9 cellular contexts compared by ENCODE assay signal in the genomic region with DNA sequence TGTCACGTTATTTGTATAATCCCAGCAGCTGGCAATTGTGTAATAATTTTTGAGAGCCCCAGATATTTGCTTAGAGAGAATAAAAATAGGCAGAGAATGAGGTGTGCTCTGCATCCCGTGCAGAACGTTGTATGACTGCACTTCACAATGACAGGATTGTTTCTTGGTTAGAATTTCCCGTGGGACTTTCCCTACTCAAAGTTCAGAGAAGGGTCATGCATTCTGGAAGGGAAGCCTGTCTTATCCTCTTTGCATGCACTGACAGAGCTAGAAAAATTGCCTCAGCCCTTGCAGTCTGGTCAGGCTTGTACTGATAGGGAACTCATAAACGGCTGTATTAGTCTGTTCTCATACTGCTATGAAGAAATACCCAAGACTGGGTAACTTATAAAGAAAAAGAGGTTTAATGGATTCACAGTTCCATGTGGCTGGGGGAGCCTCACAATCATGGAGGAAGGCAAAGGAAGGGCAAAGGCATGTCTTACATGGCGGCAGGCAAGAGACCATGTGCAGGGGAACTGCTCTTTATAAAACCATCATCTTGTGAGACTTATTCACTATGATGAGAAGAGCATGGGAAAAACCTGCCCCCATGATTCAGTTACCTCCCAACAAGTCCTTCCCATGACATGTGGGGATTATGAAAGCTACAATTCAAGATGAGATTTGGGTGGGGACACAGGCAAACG. TPM values are rescaled to one million over a fixed set of nuclear protein-coding genes. Genes with fewer than 3 reads are reported as not detected.
DNase-seq lines count a peak whose midpoint lies in the region; ATAC-seq and TF ChIP-seq lines count a peak whose summit lies in the region.
"Had no signal": no experiment of that assay in that cellular context is flagged by ENCODE, and none has a peak within 500 bp of the region (broad histone marks: within the 10 kb centered on the region; RNA-seq: fewer than 3 reads in every experiment).

No MANE protein-coding gene starts in this region.

- no peaks in the 10 kb centered on the region for H3K27me3 ChIP-seq in KMS-11 (ENCODE audit: insufficient read depth, low read depth)
- H3K27me3 ChIP-seq in H7 (ENCODE audit: control insufficient read depth, insufficient read depth, low read length): peaks cover 2% of the 10 kb centered on the region; the same call in 1 of the 2 replicates
- H3K27me3 ChIP-seq in osteoblast (ENCODE audit: insufficient read depth, low read length): no peaks in the 10 kb centered on the region

- H3K9ac ChIP-seq in KMS-11: no peak overlapping the region

- DNase-seq in GM10266 (ENCODE audit: extremely low spot score) (peak; percentile 74), fibroblast of the aortic adventitia (ENCODE audit: low read depth) (peak; percentile 21), H7 (no peak), NCI-H524 treated with DMSO at 0.1 percent for 48 hours (lab: John Stamatoyannopoulos, UW) (no peak), osteoblast (ENCODE audit: insufficient read length, low spot score, missing footprints) (no peak)
- DNase-seq in stimulated activated CD8-positive, alpha-beta memory T cell treated with anti-CD3 and anti-CD28 coated beads, Interleukin-4, amount 100 ng/mL, for 48 hours: no peak

- H3K79me2 ChIP-seq in KMS-11 (ENCODE audit: insufficient read depth, low read depth) (no peaks in the 10 kb centered on the region), osteoblast (ENCODE audit: insufficient read depth, low read length) (no peaks in the 10 kb centered on the region)

- H3K27ac ChIP-seq in KMS-11: no peak overlapping the region
- no peak overlapping the region for H3K27ac ChIP-seq in osteoblast (ENCODE audit: low read depth, low read length)
- H3K27ac ChIP-seq: thoracic aorta had no signal

- no peaks in the 10 kb centered on the region for H3K9me3 ChIP-seq in osteoblast (ENCODE audit: low read depth, low read length)
- H3K9me3 ChIP-seq: thoracic aorta had no signal

- H3K4me1 ChIP-seq in KMS-11 (ENCODE audit: low read depth, poor library complexity, severe bottlenecking) (peaks cover 17% of the 10 kb centered on the region), osteoblast (ENCODE audit: insufficient read depth, low read length) (no peaks in the 10 kb centered on the region)

- peak; percentile 81 for ATAC-seq in GM21526 (IDR thresholded peaks at IDR 0.05; ENCODE audit: low FRiP score, unreplicated experiment)

- no peaks in the 10 kb centered on the region for H3K36me3 ChIP-seq in KMS-11 (ENCODE audit: insufficient read depth)
- H3K36me3 ChIP-seq in H7 (replicated peaks; ENCODE audit: control insufficient read depth, insufficient read depth, low read length): no peaks in the 10 kb centered on the region
- no peaks in the 10 kb centered on the region for H3K36me3 ChIP-seq in osteoblast (ENCODE audit: insufficient read depth, low read length)
- H3K36me3 ChIP-seq: thoracic aorta had no signal

- no peaks in the 10 kb centered on the region for H4K20me1 ChIP-seq in KMS-11 (ENCODE audit: insufficient read depth)
- no peaks in the 10 kb centered on the region for H4K20me1 ChIP-seq in osteoblast (ENCODE audit: insufficient read depth, low read length)

- TF ChIP-seq CTCF in GM10266 (IDR thresholded peaks at IDR 0.05; ENCODE audit: control insufficient read depth, insufficient read depth, low read depth, missing control alignments) (no peak), KMS-11 (conservative IDR thresholded peaks at IDR 0.05; ENCODE audit: low read depth, low read length) (no peak), fibroblast of the aortic adventitia (IDR thresholded peaks at IDR 0.05; ENCODE audit: insufficient read depth, low read length) (no peak), osteoblast (IDR thresholded peaks at IDR 0.05; ENCODE audit: extremely low read depth, low read depth, low read length) (no peak)

- no peak overlapping the region for H2AFZ ChIP-seq in KMS-11 (ENCODE audit: low read depth)
- no peak overlapping the region for H2AFZ ChIP-seq in osteoblast (ENCODE audit: low read length)

- H3K4me3 ChIP-seq in KMS-11 (IDR thresholded peaks at IDR 0.05; ENCODE audit: insufficient read depth, low read depth, low read length): no peak overlapping the region
- H3K4me3 ChIP-seq in fibroblast of the aortic adventitia (ENCODE audit: low read depth, low read length): no peak overlapping the region
- H3K4me3 ChIP-seq in H7 (ENCODE audit: insufficient read depth, low read depth, low read length): no peak overlapping the region
- no peak overlapping the region for H3K4me3 ChIP-seq in osteoblast (ENCODE audit: insufficient read depth, low read length)
- H3K4me3 ChIP-seq: thoracic aorta had no signal

- peak overlapping the region; percentile 43 for H3K4me2 ChIP-seq in KMS-11
- no peak overlapping the region for H3K4me2 ChIP-seq in osteoblast (ENCODE audit: insufficient read depth, low read length)

RNA-seq across cellular contexts. Expression of gene SV2B, which starts 16.5 kb away (rescaled TPM):
- 0.08 TPM in 1 of 2 replicates, not detected in the other for total RNA-seq in fibroblast of the aortic adventitia (ENCODE audit: low replicate concordance)
- under 0.01 and 0.03 TPM in 2 replicates for total RNA-seq in H7 (2014; rRNA removed; shearing (Covaris generic))
- under 0.01 TPM in 1 of 2 replicates, not detected in the other for total RNA-seq in osteoblast

Comparison
In these comparisons a context has a peak if more than half of its experiments do, and no peak if none do; other contexts are left out.
1. DNase-seq: peak in GM10266 (single experiment) and fibroblast of the aortic adventitia (single experiment); none in stimulated activated CD8-positive, alpha-beta memory T cell treated with anti-CD3 and anti-CD28 coated beads, Interleukin-4, amount 100 ng/mL, for 48 hours (single experiment), H7 (single experiment), NCI-H524 treated with DMSO at 0.1 percent for 48 hours (single experiment) and osteoblast (single experiment).